8 cellular contexts compared by ENCODE assay signal in genomic region chr2:63840785-63841253, GRCh38. TPM values are rescaled to one million over a fixed set of nuclear protein-coding genes. Genes with fewer than 3 reads are reported as not detected.
A peak's percentile ranks its signal among the peaks of the same experiment; 100 is the strongest.
DNase-seq lines count a peak whose midpoint lies in the region; ATAC-seq and TF ChIP-seq lines count a peak whose summit lies in the region.

No MANE protein-coding gene starts in this region.

- peak; percentile 98 for DNase-seq in Calu3
- DNase-seq in NT2/D1 (ENCODE audit: low read depth, low spot score): peak; percentile 98
- DNase-seq in activated CD8-positive, alpha-beta memory T cell treated with anti-CD3 and anti-CD28 coated beads, Interleukin-2, amount 50 U/mL, for 24 hours (ENCODE audit: extremely low read depth): peak; percentile 96
- DNase-seq in endodermal cell: peak; percentile 99
- DNase-seq in mesenteric fat pad (ENCODE audit: low spot score): peak; percentile 99
- peak; percentile 94 for DNase-seq in stimulated activated CD8-positive, alpha-beta memory T cell treated with anti-CD3 and anti-CD28 coated beads, Interleukin-15, amount 100 ng/mL, for 1 hour (ENCODE audit: low read depth)

- TF ChIP-seq CTCF in Calu3 (IDR thresholded peaks at IDR 0.05; ENCODE audit: unreplicated experiment) (no peak), endodermal cell (conservative IDR thresholded peaks at IDR 0.05) (no peak)

- intact Hi-C loops in Calu3 (cut with micrococcal nuclease; ENCODE audit: unreplicated experiment): loop anchor here (5.0 kb wide), 1 partner anchor 99 kb away; no protein-coding TSS in a partner anchor

- no peaks in the 10 kb centered on the region for H3K27me3 ChIP-seq in HUES48 (ENCODE audit: control insufficient read depth, insufficient read depth, low read length)
- H3K27me3 ChIP-seq in NT2/D1 (ENCODE audit: insufficient read depth, insufficient read length): no peaks in the 10 kb centered on the region
- no peaks in the 10 kb centered on the region for H3K27me3 ChIP-seq in endodermal cell (ENCODE audit: control insufficient read depth, insufficient read depth, low read length, poor library complexity, severe bottlenecking)

- H3K36me3 Mint-ChIP-seq in Calu3 (ENCODE audit: insufficient read depth, unreplicated experiment) (peaks cover 33% of the 10 kb centered on the region), endodermal cell (ENCODE audit: low read depth) (no peaks in the 10 kb centered on the region)

- H3K27ac ChIP-seq in HUES48 (ENCODE audit: low read depth, low read length): peak overlapping the region; percentile 100
- peak overlapping the region; percentile 95 for H3K27ac ChIP-seq in endodermal cell (ENCODE audit: low read depth, low read length)

- no peaks in the 10 kb centered on the region for H3K9me3 Mint-ChIP-seq in Calu3 (ENCODE audit: low read depth, unreplicated experiment)
- H3K9me3 Mint-ChIP-seq in endodermal cell: no peaks in the 10 kb centered on the region

- H3K4me3 ChIP-seq in HUES48 (ENCODE audit: low read depth, low read length) (peak overlapping the region; percentile 83), NT2/D1 (ENCODE audit: insufficient read length, low read depth) (peak overlapping the region; percentile 78), endodermal cell (ENCODE audit: low read length) (peak overlapping the region; percentile 94)

- 0% methylated on average over 6 to 34 of the region's 34 CpGs for WGBS in endodermal cell (ENCODE audit: insufficient coverage in 1 of 2, insufficient read length in 1 of 2), 2 experiments

- H3K27ac Mint-ChIP-seq in Calu3 (ENCODE audit: unreplicated experiment) (peak overlapping the region; percentile 91), endodermal cell (peak overlapping the region; percentile 99)

- H3K9me3 ChIP-seq in HUES48 (ENCODE audit: control insufficient read depth, insufficient read depth, low read length): no peaks in the 10 kb centered on the region
- H3K9me3 ChIP-seq in NT2/D1 (ENCODE audit: insufficient read depth, low read length): peaks cover under 1% of the 10 kb centered on the region; the same call in 1 of the 2 replicates
- H3K9me3 ChIP-seq in endodermal cell (ENCODE audit: control insufficient read depth, low read length): no peaks in the 10 kb centered on the region

- ATAC-seq in GM21423 (IDR thresholded peaks at IDR 0.05; ENCODE audit: unreplicated experiment): peak; percentile 88

- no peaks in the 10 kb centered on the region for H3K27me3 Mint-ChIP-seq in Calu3 (ENCODE audit: unreplicated experiment)
- H3K27me3 Mint-ChIP-seq in endodermal cell (ENCODE audit: insufficient read depth): no peaks in the 10 kb centered on the region

- peak overlapping the region; percentile 91 for H3K4me3 Mint-ChIP-seq in Calu3 (ENCODE audit: low read depth, unreplicated experiment)
- H3K4me3 Mint-ChIP-seq in endodermal cell: peak overlapping the region; percentile 98

- CTCF ChIA-PET in Calu3 (lab: Charles Lee): interaction anchor here (0.5 to 2.1 kb wide), 5 partner anchors 13 to 487 kb away, joined by 3 to 9 read pairs (median 3); no protein-coding TSS in a partner anchor

- no TSS peak for BruUV-seq in Calu3 (replicated peaks; lab: Mats Ljungman, UMichigan)

- H3K4me1 ChIP-seq in HUES48 (ENCODE audit: control insufficient read depth, insufficient read depth, low read length) (peaks cover 12% of the 10 kb centered on the region; the same call in 1 of the 2 replicates), NT2/D1 (ENCODE audit: insufficient read depth, insufficient read length) (no peaks in the 10 kb centered on the region), endodermal cell (ENCODE audit: control insufficient read depth, insufficient read depth, low read length) (no peaks in the 10 kb centered on the region)

- peak overlapping the region; percentile 96 for H3K9ac ChIP-seq in HUES48 (ENCODE audit: low read depth, low read length)
- peak overlapping the region; percentile 94 for H3K9ac ChIP-seq in NT2/D1 (ENCODE audit: insufficient read length, low read depth)
- peak overlapping the region; percentile 68 for H3K9ac ChIP-seq in endodermal cell (ENCODE audit: extremely low read depth, low read length, poor library complexity, severe bottlenecking)

- H3K36me3 ChIP-seq in HUES48 (ENCODE audit: control insufficient read depth, insufficient read depth, low read length): peaks cover 24% of the 10 kb centered on the region
- peaks cover 4% of the 10 kb centered on the region for H3K36me3 ChIP-seq in NT2/D1 (ENCODE audit: insufficient read depth, insufficient read length, low read length)
- no peaks in the 10 kb centered on the region for H3K36me3 ChIP-seq in endodermal cell (ENCODE audit: control insufficient read depth, insufficient read depth, low read length)

- H3K4me1 Mint-ChIP-seq in Calu3 (ENCODE audit: low read depth, unreplicated experiment) (peaks cover 37% of the 10 kb centered on the region), endodermal cell (peaks cover 38% of the 10 kb centered on the region)

RNA-seq across cellular contexts. Expression of gene UGP2, which starts 0.9 kb away (rescaled TPM):
- total RNA-seq in Calu3 (2022): 120 and 134 TPM in 2 replicates
- 100 to 1,000 TPM; 104 to 136 TPM for total RNA-seq in endodermal cell
- polyA plus RNA-seq in endodermal cell (2013, experiment 1 of 2): 118 TPM
- 86.8 TPM for polyA plus RNA-seq in endodermal cell (2013, experiment 2 of 2)
- total RNA-seq in mesenteric fat pad: 563 TPM

Comparison
In these comparisons a context has a peak if more than half of its experiments do, and no peak if none do; other contexts are left out.
1. Peak in every context shown above with its lines: DNase-seq, ATAC-seq, H3K4me3 ChIP-seq and H3K27ac ChIP-seq.